Comparison of ENCODE assay signal across 15 cellular contexts in genomic region chr1:58854576-58854975, GRCh38.
DNase-seq lines count a peak whose midpoint lies in the region; ATAC-seq and TF ChIP-seq lines count a peak whose summit lies in the region.
"Had no signal": no experiment of that assay in that cellular context is flagged by ENCODE, and none has a peak within 500 bp of the region (broad histone marks: within the 10 kb centered on the region; RNA-seq: fewer than 3 reads in every experiment).

No MANE protein-coding gene starts in this region.

- peaks cover 54% of the 10 kb centered on the region for H3K4me1 Mint-ChIP-seq in T-helper 1 cell treated with Interleukin-12 subunit alpha and Interleukin-12 subunit beta and Interleukin-4 antibody, amounts not matched to agents 30 μg/mL and 1 μg/mL, for 36 hours (ENCODE audit: low read depth)

- H3K4me1 ChIP-seq in KMS-11 (ENCODE audit: low read depth, poor library complexity, severe bottlenecking): peaks cover 62% of the 10 kb centered on the region
- H3K4me1 ChIP-seq in mesendoderm (ENCODE audit: control insufficient read depth, low read depth, low read length): peaks cover 6% of the 10 kb centered on the region
- peaks cover 9% of the 10 kb centered on the region for H3K4me1 ChIP-seq in ovary (ENCODE audit: insufficient read depth)

- ATAC-seq in GM18505 (IDR thresholded peaks at IDR 0.05; ENCODE audit: unreplicated experiment) (no peak), GM21526 (IDR thresholded peaks at IDR 0.05; ENCODE audit: low FRiP score, unreplicated experiment) (no peak)

- no peaks in the 10 kb centered on the region for H4K20me1 ChIP-seq in KMS-11 (ENCODE audit: insufficient read depth)

- no peak for TF ChIP-seq EP300 in ovary (IDR thresholded peaks at IDR 0.05)

- H3K27me3 Mint-ChIP-seq in T-helper 1 cell treated with Interleukin-12 subunit alpha and Interleukin-12 subunit beta and Interleukin-4 antibody, amounts not matched to agents 30 μg/mL and 1 μg/mL, for 36 hours (ENCODE audit: low read depth): no peaks in the 10 kb centered on the region
- H3K27me3 Mint-ChIP-seq: activated CD4-positive, alpha-beta memory T cell treated with anti-CD3 and anti-CD28 coated beads, Interleukin-2, amount 10 ng/mL, durations not matched to agents 7 days and 5 days; CD4-positive, alpha-beta T cell had no signal

- no peak overlapping the region for H3K56ac ChIP-seq in mesendoderm (ENCODE audit: low read length)

- peak; percentile 55 for DNase-seq in GM12865 (ENCODE audit: low read depth)
- peak; percentile 14 for DNase-seq in mesendoderm
- no peak for DNase-seq in erythroblast (lab: John Stamatoyannopoulos, UW)
- DNase-seq in ovary: no peak
- DNase-seq: activated CD4-positive, alpha-beta memory T cell treated with anti-CD3 and anti-CD28 coated beads, Interleukin-2, amount 10 ng/mL, durations not matched to agents 7 days and 5 days; activated naive CD4-positive, alpha-beta T cell treated with Interleukin-2 at 50 U/mL for 16 hours; CD4-positive, alpha-beta T cell; Karpas-422; small intestine had no signal

- intact Hi-C loops in ovary (cut with DNase I): no loop called here

- H3K4me3 ChIP-seq in GM12865 (ENCODE audit: low read depth, low read length) (no peak overlapping the region), KMS-11 (IDR thresholded peaks at IDR 0.05; ENCODE audit: insufficient read depth, low read depth, low read length) (no peak overlapping the region), mesendoderm (ENCODE audit: low read length) (no peak overlapping the region), ovary (no peak overlapping the region)
- H3K4me3 ChIP-seq: cardiac muscle cell, thoracic aorta had no signal

- H3K27ac Mint-ChIP-seq in T-helper 1 cell treated with Interleukin-12 subunit alpha and Interleukin-12 subunit beta and Interleukin-4 antibody, amounts not matched to agents 30 μg/mL and 1 μg/mL, for 36 hours: peak overlapping the region; percentile 57
- H3K27ac Mint-ChIP-seq: activated CD4-positive, alpha-beta memory T cell treated with anti-CD3 and anti-CD28 coated beads, Interleukin-2, amount 10 ng/mL, durations not matched to agents 7 days and 5 days had no signal

- H3K9me3 Mint-ChIP-seq in T-helper 1 cell treated with Interleukin-12 subunit alpha and Interleukin-12 subunit beta and Interleukin-4 antibody, amounts not matched to agents 30 μg/mL and 1 μg/mL, for 36 hours: no peaks in the 10 kb centered on the region
- H3K9me3 Mint-ChIP-seq: activated CD4-positive, alpha-beta memory T cell treated with anti-CD3 and anti-CD28 coated beads, Interleukin-2, amount 10 ng/mL, durations not matched to agents 7 days and 5 days; CD4-positive, alpha-beta T cell had no signal

- no peak overlapping the region for H3K4ac ChIP-seq in mesendoderm (ENCODE audit: low read depth, low read length)

- H3K36me3 ChIP-seq in KMS-11 (ENCODE audit: insufficient read depth): no peaks in the 10 kb centered on the region
- no peaks in the 10 kb centered on the region for H3K36me3 ChIP-seq in mesendoderm (ENCODE audit: control insufficient read depth, insufficient read depth, low read length)
- H3K36me3 ChIP-seq in ovary: no peaks in the 10 kb centered on the region
- H3K36me3 ChIP-seq: cardiac muscle cell, thoracic aorta had no signal

- WGBS in mesendoderm (ENCODE audit: extremely low coverage, insufficient coverage, low lambda C conversion rate): no CpG with 5 or more reads among the region's 2 CpGs
- 36 to 59% (median 39%) methylated on average over 2 of the region's 2 CpGs for WGBS in ovary, 3 donors

- H3K27ac ChIP-seq in KMS-11 (peak overlapping the region; percentile 62; the same call in 1 of the 2 replicates), mesendoderm (ENCODE audit: low read depth, low read length) (no peak overlapping the region), ovary (no peak overlapping the region)
- H3K27ac ChIP-seq: cardiac muscle cell, thoracic aorta had no signal

- no peaks in the 10 kb centered on the region for H3K79me1 ChIP-seq in mesendoderm (ENCODE audit: low read length)

- H3K27me3 ChIP-seq in KMS-11 (ENCODE audit: insufficient read depth, low read depth) (no peaks in the 10 kb centered on the region), mesendoderm (ENCODE audit: insufficient read depth, low read length, poor library complexity) (no peaks in the 10 kb centered on the region), ovary (no peaks in the 10 kb centered on the region)
- H3K27me3 ChIP-seq: cardiac muscle cell had no signal

- H2AFZ ChIP-seq in KMS-11 (ENCODE audit: low read depth): peak overlapping the region; percentile 34; the same call in 1 of the 2 replicates

- no peak for TF ChIP-seq CTCF in GM12865 (IDR thresholded peaks at IDR 0.05; ENCODE audit: insufficient read depth, low read depth, low read length, missing control alignments)
- no peak for TF ChIP-seq CTCF in KMS-11 (conservative IDR thresholded peaks at IDR 0.05; ENCODE audit: low read depth, low read length)
- no peak for TF ChIP-seq CTCF in ovary (IDR thresholded peaks at IDR 0.05)

- H3K4me3 Mint-ChIP-seq in T-helper 1 cell treated with Interleukin-12 subunit alpha and Interleukin-12 subunit beta and Interleukin-4 antibody, amounts not matched to agents 30 μg/mL and 1 μg/mL, for 36 hours: no peak overlapping the region
- H3K4me3 Mint-ChIP-seq: activated CD4-positive, alpha-beta memory T cell treated with anti-CD3 and anti-CD28 coated beads, Interleukin-2, amount 10 ng/mL, durations not matched to agents 7 days and 5 days; CD4-positive, alpha-beta T cell had no signal

- H3K79me2 ChIP-seq in KMS-11 (ENCODE audit: insufficient read depth, low read depth) (no peaks in the 10 kb centered on the region), mesendoderm (ENCODE audit: control insufficient read depth, insufficient read depth, low read length) (no peaks in the 10 kb centered on the region)

- H3K23ac ChIP-seq in mesendoderm (ENCODE audit: low read length): no peak overlapping the region

- peak overlapping the region; percentile 68 for H3K4me2 ChIP-seq in KMS-11
- no peak overlapping the region for H3K4me2 ChIP-seq in mesendoderm (ENCODE audit: low read length)

- H2AK5ac ChIP-seq in mesendoderm (ENCODE audit: low read length): no peak overlapping the region

- no peak overlapping the region for H4K5ac ChIP-seq in mesendoderm (ENCODE audit: low read length)

- H3K9ac ChIP-seq in KMS-11 (0 out of 2 replicates have a peak overlapping the region, but pooled peaks have one; percentile 25), mesendoderm (ENCODE audit: low read length) (no peak overlapping the region)

- no peak overlapping the region for H2BK15ac ChIP-seq in mesendoderm (replicated peaks; ENCODE audit: low read depth)

- H2BK120ac ChIP-seq in mesendoderm (ENCODE audit: low read depth, low read length): no peak overlapping the region

- no peak overlapping the region for H4K8ac ChIP-seq in mesendoderm (ENCODE audit: low read depth, low read length)

- H3K18ac ChIP-seq in mesendoderm (ENCODE audit: low read length): peak overlapping the region; percentile 39

- TF ChIP-seq POLR2A in GM18505 (IDR thresholded peaks at IDR 0.05; ENCODE audit: borderline replicate concordance, extremely low read depth, insufficient read depth, insufficient read length) (no peak), erythroblast (IDR thresholded peaks at IDR 0.05; ENCODE audit: low read length) (no peak), ovary (IDR thresholded peaks at IDR 0.05) (no peak)

- no peaks in the 10 kb centered on the region for H3K9me3 ChIP-seq in ovary
- H3K9me3 ChIP-seq: thoracic aorta had no signal

- H2BK5ac ChIP-seq in mesendoderm (ENCODE audit: low read length): no peak overlapping the region

- H3K36me3 Mint-ChIP-seq in T-helper 1 cell treated with Interleukin-12 subunit alpha and Interleukin-12 subunit beta and Interleukin-4 antibody, amounts not matched to agents 30 μg/mL and 1 μg/mL, for 36 hours (ENCODE audit: low read depth): peaks cover 7% of the 10 kb centered on the region

Comparison
In these comparisons a context has a peak if more than half of its experiments do, and no peak if none do; other contexts are left out.
1. DNase-seq: peak in GM12865 (single experiment) and mesendoderm (single experiment); none in erythroblast (0 of 2) and ovary (0 of 5).